8 cellular contexts compared by ENCODE assay signal in genomic region chr14:105999361-106000028, GRCh38.
DNase-seq lines count a peak whose midpoint lies in the region; ATAC-seq and TF ChIP-seq lines count a peak whose summit lies in the region.

No MANE protein-coding gene starts in this region.

- H3K9me3 Mint-ChIP-seq in CD4-positive, alpha-beta T cell: no peaks in the 10 kb centered on the region
- H3K9me3 Mint-ChIP-seq in WTC11 (peaks cover 53% of the 10 kb centered on the region), neural crest cell (peaks cover 17% of the 10 kb centered on the region)

- H3K9ac ChIP-seq in colonic mucosa (ENCODE audit: low read depth in 2 of 2, low read length in 2 of 2): no peak overlapping the region

- TF ChIP-seq CTCF in CD4-positive, alpha-beta T cell (IDR thresholded peaks at IDR 0.05): peak; percentile 52
- TF ChIP-seq CTCF in WTC11 (IDR thresholded peaks at IDR 0.05) (no peak), colonic mucosa (IDR thresholded peaks at IDR 0.05) (peak; percentile 35), neural crest cell (conservative IDR thresholded peaks at IDR 0.05) (no peak)

- no peak overlapping the region for H3K27ac ChIP-seq in CD4-positive, alpha-beta T cell (ENCODE audit: low read depth, low read length)
- no peak overlapping the region for H3K27ac ChIP-seq in colonic mucosa

- H3K9me3 ChIP-seq in CD4-positive, alpha-beta T cell (ENCODE audit: control insufficient read depth, low read length): no peaks in the 10 kb centered on the region
- H3K9me3 ChIP-seq in colonic mucosa: no peaks in the 10 kb centered on the region

- ATAC-seq in CD4-positive, alpha-beta T cell (ENCODE audit: poor library complexity): peak; percentile 74
- peak; percentile 85 for ATAC-seq in GM19438 (IDR thresholded peaks at IDR 0.05; ENCODE audit: low read depth, unreplicated experiment)
- no peak for ATAC-seq in WTC11

- no peaks in the 10 kb centered on the region for H3K27me3 ChIP-seq in CD4-positive, alpha-beta T cell (ENCODE audit: control insufficient read depth, insufficient read depth, low read length)
- H3K27me3 ChIP-seq in colonic mucosa: no peaks in the 10 kb centered on the region

- H3K4me1 ChIP-seq in colonic mucosa: no peaks in the 10 kb centered on the region

- no peaks in the 10 kb centered on the region for H3K36me3 ChIP-seq in colonic mucosa

- intact Hi-C loops in CD4-positive, alpha-beta T cell (cut with DNase I, micrococcal nuclease): loop anchor here in 1 of 2 experiments (2.0 to 10.0 kb wide), 2 partner anchors 19 to 325 kb away; no protein-coding TSS in a partner anchor
- intact Hi-C loops in colonic mucosa (cut with DNase I): no loop called here

- DNase-seq in CD4-positive, alpha-beta T cell: peak in 9 of 10 experiments; percentile 48 to 79 (median 74)
- DNase-seq in HT-29 (ENCODE audit: low spot score) (peak; percentile 29), WTC11 (ENCODE audit: low spot score) (peak; percentile 16), colonic mucosa (peak; percentile 61), neural crest cell (ENCODE audit: low read depth, low spot score) (peak; percentile 1), dedifferentiated amniotic fluid mesenchymal stem cell (ENCODE audit: extremely low spot score) (no peak), NCI-H2107 treated with DMSO at 0.1 percent for 48 hours (lab: John Stamatoyannopoulos, UW; ENCODE audit: unreplicated experiment) (no peak)

- no peaks in the 10 kb centered on the region for H3K27me3 Mint-ChIP-seq in CD4-positive, alpha-beta T cell
- H3K27me3 Mint-ChIP-seq in WTC11 (ENCODE audit: low read depth) (no peaks in the 10 kb centered on the region; the same call in 1 of the 2 replicates), neural crest cell (ENCODE audit: low read depth) (no peaks in the 10 kb centered on the region)

- CTCF ChIA-PET in CD4-positive, alpha-beta T cell (lab: Charles Lee): interaction anchor here (0.7 kb wide), 1 partner anchor 11 kb away, joined by 4 read pairs; no protein-coding TSS in a partner anchor
- CTCF ChIA-PET in WTC11 (lab: Charles Lee): no interaction called here

- no peak overlapping the region for H3K4me3 ChIP-seq in colonic mucosa

- peaks cover 53% of the 10 kb centered on the region for H3K4me1 Mint-ChIP-seq in CD4-positive, alpha-beta T cell (ENCODE audit: low read depth)
- H3K4me1 Mint-ChIP-seq in WTC11: no peaks in the 10 kb centered on the region
- no peaks in the 10 kb centered on the region for H3K4me1 Mint-ChIP-seq in neural crest cell

- POLR2A ChIA-PET in CD4-positive, alpha-beta T cell (lab: Charles Lee): no interaction called here
- POLR2A ChIA-PET in WTC11 (lab: Charles Lee): no interaction called here

- no peak overlapping the region for H3K4me3 Mint-ChIP-seq in CD4-positive, alpha-beta T cell
- H3K4me3 Mint-ChIP-seq in WTC11 (no peak overlapping the region), neural crest cell (no peak overlapping the region)

- H3K27ac Mint-ChIP-seq in CD4-positive, alpha-beta T cell: peak overlapping the region; percentile 33
- no peak overlapping the region for H3K27ac Mint-ChIP-seq in WTC11
- H3K27ac Mint-ChIP-seq in neural crest cell (ENCODE audit: unreplicated experiment): no peak overlapping the region

- H3K36me3 Mint-ChIP-seq in CD4-positive, alpha-beta T cell (ENCODE audit: low read depth): no peaks in the 10 kb centered on the region
- peaks cover 42% of the 10 kb centered on the region for H3K36me3 Mint-ChIP-seq in WTC11
- H3K36me3 Mint-ChIP-seq in neural crest cell (ENCODE audit: low read depth): peaks cover 10% of the 10 kb centered on the region

TF ChIP-seq in WTC11, 78 proteins besides CTCF, POLR2A, EP300 and RAD21:
- TF ChIP-seq TP53 (CRISPR knock-in tag; IDR thresholded peaks at IDR 0.05) (no peak), STAT6 (CRISPR knock-in tag; conservative IDR thresholded peaks at IDR 0.05; ENCODE audit: low read depth) (no peak), SMAD4 (CRISPR knock-in tag; IDR thresholded peaks at IDR 0.05) (no peak), ERG (CRISPR knock-in tag; IDR thresholded peaks at IDR 0.05) (no peak)
TF ChIP-seq in WTC11: peak in this region for 0.

Comparison
In these comparisons a context has a peak if more than half of its experiments do, and no peak if none do; other contexts are left out.
1. DNase-seq: peak in CD4-positive, alpha-beta T cell (9 of 10), HT-29 (single experiment), WTC11 (single experiment), colonic mucosa (single experiment) and neural crest cell (single experiment); none in dedifferentiated amniotic fluid mesenchymal stem cell (single experiment) and NCI-H2107 treated with DMSO at 0.1 percent for 48 hours (single experiment).
2. CTCF ChIP-seq: peak in CD4-positive, alpha-beta T cell (single experiment) and colonic mucosa (single experiment); none in WTC11 (single experiment) and neural crest cell (single experiment).